ENCODE assay signal across 1 cellular context in the genomic region with DNA sequence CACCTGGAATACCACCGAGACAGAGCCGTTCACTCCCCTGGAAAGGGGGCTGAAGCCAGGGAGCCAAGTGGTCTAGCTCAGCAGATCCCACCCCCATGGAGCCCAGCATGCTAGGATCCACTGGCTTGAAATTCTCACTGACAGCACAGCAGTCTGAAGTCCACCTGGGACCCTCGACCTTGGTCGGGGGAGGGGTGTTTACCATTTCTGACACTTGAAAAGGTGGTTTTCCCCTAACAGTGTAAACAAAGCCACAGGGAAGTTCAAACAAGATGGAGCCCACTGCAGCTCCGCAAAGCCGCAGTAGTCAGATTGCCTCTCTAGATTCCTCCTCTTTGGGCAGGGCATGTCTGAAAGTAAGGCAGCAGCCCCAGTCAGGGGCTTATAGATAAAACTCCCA.
TF ChIP-seq lines count a peak whose summit lies in the region.

No MANE protein-coding gene starts in this region.

TF ChIP-seq in HepG2, 621 proteins besides CTCF, POLR2A, EP300 and RAD21 (continued from another document and continues in another):
- TF ChIP-seq, protein P1, sequence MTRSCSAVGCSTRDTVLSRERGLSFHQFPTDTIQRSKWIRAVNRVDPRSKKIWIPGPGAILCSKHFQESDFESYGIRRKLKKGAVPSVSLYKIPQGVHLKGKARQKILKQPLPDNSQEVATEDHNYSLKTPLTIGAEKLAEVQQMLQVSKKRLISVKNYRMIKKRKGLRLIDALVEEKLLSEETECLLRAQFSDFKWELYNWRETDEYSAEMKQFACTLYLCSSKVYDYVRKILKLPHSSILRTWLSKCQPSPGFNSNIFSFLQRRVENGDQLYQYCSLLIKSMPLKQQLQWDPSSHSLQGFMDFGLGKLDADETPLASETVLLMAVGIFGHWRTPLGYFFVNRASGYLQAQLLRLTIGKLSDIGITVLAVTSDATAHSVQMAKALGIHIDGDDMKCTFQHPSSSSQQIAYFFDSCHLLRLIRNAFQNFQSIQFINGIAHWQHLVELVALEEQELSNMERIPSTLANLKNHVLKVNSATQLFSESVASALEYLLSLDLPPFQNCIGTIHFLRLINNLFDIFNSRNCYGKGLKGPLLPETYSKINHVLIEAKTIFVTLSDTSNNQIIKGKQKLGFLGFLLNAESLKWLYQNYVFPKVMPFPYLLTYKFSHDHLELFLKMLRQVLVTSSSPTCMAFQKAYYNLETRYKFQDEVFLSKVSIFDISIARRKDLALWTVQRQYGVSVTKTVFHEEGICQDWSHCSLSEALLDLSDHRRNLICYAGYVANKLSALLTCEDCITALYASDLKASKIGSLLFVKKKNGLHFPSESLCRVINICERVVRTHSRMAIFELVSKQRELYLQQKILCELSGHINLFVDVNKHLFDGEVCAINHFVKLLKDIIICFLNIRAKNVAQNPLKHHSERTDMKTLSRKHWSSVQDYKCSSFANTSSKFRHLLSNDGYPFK (CRISPR knock-in tag; IDR thresholded peaks at IDR 0.05; ENCODE audit: borderline replicate concordance): peak; percentile 58; the same call in 1 of the 2 replicates
- no peak for TF ChIP-seq ZNF75D (CRISPR knock-in tag; IDR thresholded peaks at IDR 0.05; ENCODE audit: borderline replicate concordance)
- no peak for TF ChIP-seq NCOA1 (CRISPR knock-in tag; IDR thresholded peaks at IDR 0.05)
- TF ChIP-seq, protein P2, sequence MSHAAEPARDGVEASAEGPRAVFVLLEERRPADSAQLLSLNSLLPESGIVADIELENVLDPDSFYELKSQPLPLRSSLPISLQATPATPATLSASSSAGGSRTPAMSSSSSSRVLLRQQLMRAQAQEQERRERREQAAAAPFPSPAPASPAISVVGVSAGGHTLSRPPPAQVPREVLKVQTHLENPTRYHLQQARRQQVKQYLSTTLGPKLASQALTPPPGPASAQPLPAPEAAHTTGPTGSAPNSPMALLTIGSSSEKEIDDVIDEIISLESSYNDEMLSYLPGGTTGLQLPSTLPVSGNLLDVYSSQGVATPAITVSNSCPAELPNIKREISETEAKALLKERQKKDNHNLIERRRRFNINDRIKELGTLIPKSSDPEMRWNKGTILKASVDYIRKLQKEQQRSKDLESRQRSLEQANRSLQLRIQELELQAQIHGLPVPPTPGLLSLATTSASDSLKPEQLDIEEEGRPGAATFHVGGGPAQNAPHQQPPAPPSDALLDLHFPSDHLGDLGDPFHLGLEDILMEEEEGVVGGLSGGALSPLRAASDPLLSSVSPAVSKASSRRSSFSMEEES (CRISPR knock-in tag; IDR thresholded peaks at IDR 0.05): peak; percentile 39; the same call in 1 of the 2 replicates
- peak; percentile 42; the same call in 1 of the 2 replicates for TF ChIP-seq TOPORS (CRISPR knock-in tag; IDR thresholded peaks at IDR 0.05)
- TF ChIP-seq ZNF792 (CRISPR knock-in tag; IDR thresholded peaks at IDR 0.05): no peak
- TF ChIP-seq, protein P3, sequence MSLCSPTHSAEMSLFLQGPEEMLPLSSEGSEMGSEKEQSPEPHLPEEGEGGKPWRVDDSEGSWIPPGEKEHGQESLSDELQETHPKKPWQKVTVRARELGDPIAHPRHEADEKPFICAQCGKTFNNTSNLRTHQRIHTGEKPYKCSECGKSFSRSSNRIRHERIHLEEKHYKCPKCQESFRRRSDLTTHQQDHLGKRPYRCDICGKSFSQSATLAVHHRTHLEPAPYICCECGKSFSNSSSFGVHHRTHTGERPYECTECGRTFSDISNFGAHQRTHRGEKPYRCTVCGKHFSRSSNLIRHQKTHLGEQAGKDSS (CRISPR knock-in tag; IDR thresholded peaks at IDR 0.05; ENCODE audit: borderline replicate concordance, low read depth): no peak
- peak; percentile 56 for TF ChIP-seq THAP11 (CRISPR knock-in tag; IDR thresholded peaks at IDR 0.05)
- TF ChIP-seq EHMT2 (IDR thresholded peaks at IDR 0.05; ENCODE audit: borderline replicate concordance, low read depth, low read length): no peak
- TF ChIP-seq, protein P4, sequence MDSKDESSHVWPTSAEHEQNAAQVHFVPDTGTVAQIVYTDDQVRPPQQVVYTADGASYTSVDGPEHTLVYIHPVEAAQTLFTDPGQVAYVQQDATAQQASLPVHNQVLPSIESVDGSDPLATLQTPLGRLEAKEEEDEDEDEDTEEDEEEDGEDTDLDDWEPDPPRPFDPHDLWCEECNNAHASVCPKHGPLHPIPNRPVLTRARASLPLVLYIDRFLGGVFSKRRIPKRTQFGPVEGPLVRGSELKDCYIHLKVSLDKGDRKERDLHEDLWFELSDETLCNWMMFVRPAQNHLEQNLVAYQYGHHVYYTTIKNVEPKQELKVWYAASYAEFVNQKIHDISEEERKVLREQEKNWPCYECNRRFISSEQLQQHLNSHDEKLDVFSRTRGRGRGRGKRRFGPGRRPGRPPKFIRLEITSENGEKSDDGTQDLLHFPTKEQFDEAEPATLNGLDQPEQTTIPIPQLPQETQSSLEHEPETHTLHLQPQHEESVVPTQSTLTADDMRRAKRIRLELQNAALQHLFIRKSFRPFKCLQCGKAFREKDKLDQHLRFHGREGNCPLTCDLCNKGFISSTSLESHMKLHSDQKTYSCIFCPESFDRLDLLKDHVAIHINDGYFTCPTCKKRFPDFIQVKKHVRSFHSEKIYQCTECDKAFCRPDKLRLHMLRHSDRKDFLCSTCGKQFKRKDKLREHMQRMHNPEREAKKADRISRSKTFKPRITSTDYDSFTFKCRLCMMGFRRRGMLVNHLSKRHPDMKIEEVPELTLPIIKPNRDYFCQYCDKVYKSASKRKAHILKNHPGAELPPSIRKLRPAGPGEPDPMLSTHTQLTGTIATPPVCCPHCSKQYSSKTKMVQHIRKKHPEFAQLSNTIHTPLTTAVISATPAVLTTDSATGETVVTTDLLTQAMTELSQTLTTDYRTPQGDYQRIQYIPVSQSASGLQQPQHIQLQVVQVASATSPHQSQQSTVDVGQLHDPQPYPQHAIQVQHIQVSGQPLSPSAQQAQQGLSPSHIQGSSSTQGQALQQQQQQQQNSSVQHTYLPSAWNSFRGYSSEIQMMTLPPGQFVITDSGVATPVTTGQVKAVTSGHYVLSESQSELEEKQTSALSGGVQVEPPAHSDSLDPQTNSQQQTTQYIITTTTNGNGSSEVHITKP (CRISPR knock-in tag; IDR thresholded peaks at IDR 0.05; ENCODE audit: low read depth): peak; percentile 90
- peak; percentile 39; the same call in 1 of the 2 replicates for TF ChIP-seq FOSL2 (CRISPR knock-in tag; IDR thresholded peaks at IDR 0.05)
- TF ChIP-seq ELF3 (CRISPR knock-in tag; IDR thresholded peaks at IDR 0.05): peak; percentile 76
- no peak for TF ChIP-seq NR3C1 (CRISPR knock-in tag; IDR thresholded peaks at IDR 0.05)
- TF ChIP-seq ZNF782 (CRISPR knock-in tag; IDR thresholded peaks at IDR 0.05; ENCODE audit: borderline replicate concordance): 0 out of 2 replicates have a peak, but pooled peaks have one; percentile 6
- no peak for TF ChIP-seq GATAD1 (CRISPR knock-in tag; IDR thresholded peaks at IDR 0.05)
- TF ChIP-seq, protein P5, sequence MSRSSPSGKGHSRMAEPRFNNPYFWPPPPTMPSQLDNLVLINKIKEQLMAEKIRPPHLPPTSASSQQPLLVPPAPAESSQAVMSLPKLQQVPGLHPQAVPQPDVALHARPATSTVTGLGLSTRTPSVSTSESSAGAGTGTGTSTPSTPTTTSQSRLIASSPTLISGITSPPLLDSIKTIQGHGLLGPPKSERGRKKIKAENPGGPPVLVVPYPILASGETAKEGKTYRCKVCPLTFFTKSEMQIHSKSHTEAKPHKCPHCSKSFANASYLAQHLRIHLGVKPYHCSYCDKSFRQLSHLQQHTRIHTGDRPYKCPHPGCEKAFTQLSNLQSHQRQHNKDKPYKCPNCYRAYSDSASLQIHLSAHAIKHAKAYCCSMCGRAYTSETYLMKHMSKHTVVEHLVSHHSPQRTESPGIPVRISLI (CRISPR knock-in tag; IDR thresholded peaks at IDR 0.05; ENCODE audit: borderline replicate concordance): no peak
- peak; percentile 64 for TF ChIP-seq PITX1 (CRISPR knock-in tag; IDR thresholded peaks at IDR 0.05)
- TF ChIP-seq, protein P6, sequence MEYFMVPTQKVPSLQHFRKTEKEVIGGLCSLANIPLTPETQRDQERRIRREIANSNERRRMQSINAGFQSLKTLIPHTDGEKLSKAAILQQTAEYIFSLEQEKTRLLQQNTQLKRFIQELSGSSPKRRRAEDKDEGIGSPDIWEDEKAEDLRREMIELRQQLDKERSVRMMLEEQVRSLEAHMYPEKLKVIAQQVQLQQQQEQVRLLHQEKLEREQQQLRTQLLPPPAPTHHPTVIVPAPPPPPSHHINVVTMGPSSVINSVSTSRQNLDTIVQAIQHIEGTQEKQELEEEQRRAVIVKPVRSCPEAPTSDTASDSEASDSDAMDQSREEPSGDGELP (IDR thresholded peaks at IDR 0.05; ENCODE audit: borderline replicate concordance, low read depth): 0 out of 2 replicates have a peak, but pooled peaks have one; percentile 12
- TF ChIP-seq, protein P7, sequence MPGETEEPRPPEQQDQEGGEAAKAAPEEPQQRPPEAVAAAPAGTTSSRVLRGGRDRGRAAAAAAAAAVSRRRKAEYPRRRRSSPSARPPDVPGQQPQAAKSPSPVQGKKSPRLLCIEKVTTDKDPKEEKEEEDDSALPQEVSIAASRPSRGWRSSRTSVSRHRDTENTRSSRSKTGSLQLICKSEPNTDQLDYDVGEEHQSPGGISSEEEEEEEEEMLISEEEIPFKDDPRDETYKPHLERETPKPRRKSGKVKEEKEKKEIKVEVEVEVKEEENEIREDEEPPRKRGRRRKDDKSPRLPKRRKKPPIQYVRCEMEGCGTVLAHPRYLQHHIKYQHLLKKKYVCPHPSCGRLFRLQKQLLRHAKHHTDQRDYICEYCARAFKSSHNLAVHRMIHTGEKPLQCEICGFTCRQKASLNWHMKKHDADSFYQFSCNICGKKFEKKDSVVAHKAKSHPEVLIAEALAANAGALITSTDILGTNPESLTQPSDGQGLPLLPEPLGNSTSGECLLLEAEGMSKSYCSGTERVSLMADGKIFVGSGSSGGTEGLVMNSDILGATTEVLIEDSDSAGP (CRISPR knock-in tag; IDR thresholded peaks at IDR 0.05; ENCODE audit: borderline replicate concordance): 0 out of 2 replicates have a peak, but pooled peaks have one; percentile 40
- no peak for TF ChIP-seq DPF2 (CRISPR knock-in tag; IDR thresholded peaks at IDR 0.05; ENCODE audit: borderline replicate concordance, low read depth)
- TF ChIP-seq ZMYM4 (CRISPR knock-in tag; IDR thresholded peaks at IDR 0.05): peak; percentile 98
- TF ChIP-seq ZNF350 (CRISPR knock-in tag; IDR thresholded peaks at IDR 0.05; ENCODE audit: borderline replicate concordance, low read depth): peak; percentile 54; the same call in 1 of the 2 replicates
- TF ChIP-seq, protein P8, sequence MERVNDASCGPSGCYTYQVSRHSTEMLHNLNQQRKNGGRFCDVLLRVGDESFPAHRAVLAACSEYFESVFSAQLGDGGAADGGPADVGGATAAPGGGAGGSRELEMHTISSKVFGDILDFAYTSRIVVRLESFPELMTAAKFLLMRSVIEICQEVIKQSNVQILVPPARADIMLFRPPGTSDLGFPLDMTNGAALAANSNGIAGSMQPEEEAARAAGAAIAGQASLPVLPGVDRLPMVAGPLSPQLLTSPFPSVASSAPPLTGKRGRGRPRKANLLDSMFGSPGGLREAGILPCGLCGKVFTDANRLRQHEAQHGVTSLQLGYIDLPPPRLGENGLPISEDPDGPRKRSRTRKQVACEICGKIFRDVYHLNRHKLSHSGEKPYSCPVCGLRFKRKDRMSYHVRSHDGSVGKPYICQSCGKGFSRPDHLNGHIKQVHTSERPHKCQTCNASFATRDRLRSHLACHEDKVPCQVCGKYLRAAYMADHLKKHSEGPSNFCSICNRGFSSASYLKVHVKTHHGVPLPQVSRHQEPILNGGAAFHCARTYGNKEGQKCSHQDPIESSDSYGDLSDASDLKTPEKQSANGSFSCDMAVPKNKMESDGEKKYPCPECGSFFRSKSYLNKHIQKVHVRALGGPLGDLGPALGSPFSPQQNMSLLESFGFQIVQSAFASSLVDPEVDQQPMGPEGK (CRISPR knock-in tag; IDR thresholded peaks at IDR 0.05): peak; percentile 62; the same call in 1 of the 2 replicates
- no peak for TF ChIP-seq MXD4 (CRISPR knock-in tag; IDR thresholded peaks at IDR 0.05)
- TF ChIP-seq SMAD3 (CRISPR knock-in tag; IDR thresholded peaks at IDR 0.05): peak; percentile 31; the same call in 1 of the 2 replicates
- peak; percentile 58; the same call in 1 of the 2 replicates for TF ChIP-seq ZNF556 (CRISPR knock-in tag; IDR thresholded peaks at IDR 0.05; ENCODE audit: borderline replicate concordance)
- TF ChIP-seq, protein P9, sequence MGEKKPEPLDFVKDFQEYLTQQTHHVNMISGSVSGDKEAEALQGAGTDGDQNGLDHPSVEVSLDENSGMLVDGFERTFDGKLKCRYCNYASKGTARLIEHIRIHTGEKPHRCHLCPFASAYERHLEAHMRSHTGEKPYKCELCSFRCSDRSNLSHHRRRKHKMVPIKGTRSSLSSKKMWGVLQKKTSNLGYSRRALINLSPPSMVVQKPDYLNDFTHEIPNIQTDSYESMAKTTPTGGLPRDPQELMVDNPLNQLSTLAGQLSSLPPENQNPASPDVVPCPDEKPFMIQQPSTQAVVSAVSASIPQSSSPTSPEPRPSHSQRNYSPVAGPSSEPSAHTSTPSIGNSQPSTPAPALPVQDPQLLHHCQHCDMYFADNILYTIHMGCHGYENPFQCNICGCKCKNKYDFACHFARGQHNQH (CRISPR knock-in tag; IDR thresholded peaks at IDR 0.05): peak; percentile 64
- peak; percentile 90 for TF ChIP-seq KDM6A (CRISPR knock-in tag; IDR thresholded peaks at IDR 0.05; ENCODE audit: low read depth)
- TF ChIP-seq MXI1 (IDR thresholded peaks at IDR 0.05; ENCODE audit: borderline replicate concordance, low read depth, low read length): peak; percentile 23; the same call in 1 of the 3 replicates
- TF ChIP-seq MTA1 (CRISPR knock-in tag; IDR thresholded peaks at IDR 0.05; ENCODE audit: borderline replicate concordance): peak; percentile 54
- TF ChIP-seq, protein P10, sequence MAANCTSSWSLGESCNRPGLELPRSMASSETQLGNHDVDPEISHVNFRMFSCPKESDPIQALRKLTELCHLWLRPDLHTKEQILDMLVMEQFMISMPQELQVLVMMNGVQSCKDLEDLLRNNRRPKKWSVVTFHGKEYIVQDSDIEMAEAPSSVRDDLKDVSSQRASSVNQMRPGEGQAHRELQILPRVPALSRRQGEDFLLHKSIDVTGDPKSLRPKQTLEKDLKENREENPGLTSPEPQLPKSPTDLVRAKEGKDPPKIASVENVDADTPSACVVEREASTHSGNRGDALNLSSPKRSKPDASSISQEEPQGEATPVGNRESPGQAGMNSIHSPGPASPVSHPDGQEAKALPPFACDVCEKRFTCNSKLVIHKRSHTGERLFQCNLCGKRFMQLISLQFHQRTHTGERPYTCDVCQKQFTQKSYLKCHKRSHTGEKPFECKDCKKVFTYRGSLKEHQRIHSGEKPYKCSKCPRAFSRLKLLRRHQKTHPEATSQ (CRISPR knock-in tag; IDR thresholded peaks at IDR 0.05; ENCODE audit: borderline replicate concordance): peak; percentile 71; the same call in 1 of the 2 replicates
- 0 out of 2 replicates have a peak, but pooled peaks have one; percentile 45 for TF ChIP-seq ZFP1 (CRISPR knock-in tag; IDR thresholded peaks at IDR 0.05)
- TF ChIP-seq, protein P11, sequence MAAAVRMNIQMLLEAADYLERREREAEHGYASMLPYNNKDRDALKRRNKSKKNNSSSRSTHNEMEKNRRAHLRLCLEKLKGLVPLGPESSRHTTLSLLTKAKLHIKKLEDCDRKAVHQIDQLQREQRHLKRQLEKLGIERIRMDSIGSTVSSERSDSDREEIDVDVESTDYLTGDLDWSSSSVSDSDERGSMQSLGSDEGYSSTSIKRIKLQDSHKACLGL (CRISPR knock-in tag; IDR thresholded peaks at IDR 0.05): 0 out of 2 replicates have a peak, but pooled peaks have one; percentile 9
- peak; percentile 54; the same call in 1 of the 2 replicates for TF ChIP-seq PPARG (CRISPR knock-in tag; conservative IDR thresholded peaks at IDR 0.05)
- TF ChIP-seq ZNF879 (CRISPR knock-in tag; IDR thresholded peaks at IDR 0.05): no peak
- TF ChIP-seq TCF7 (IDR thresholded peaks at IDR 0.05; ENCODE audit: low read depth): peak; percentile 70
- TF ChIP-seq, protein P12, sequence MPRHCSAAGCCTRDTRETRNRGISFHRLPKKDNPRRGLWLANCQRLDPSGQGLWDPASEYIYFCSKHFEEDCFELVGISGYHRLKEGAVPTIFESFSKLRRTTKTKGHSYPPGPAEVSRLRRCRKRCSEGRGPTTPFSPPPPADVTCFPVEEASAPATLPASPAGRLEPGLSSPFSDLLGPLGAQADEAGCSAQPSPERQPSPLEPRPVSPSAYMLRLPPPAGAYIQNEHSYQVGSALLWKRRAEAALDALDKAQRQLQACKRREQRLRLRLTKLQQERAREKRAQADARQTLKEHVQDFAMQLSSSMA (CRISPR knock-in tag; IDR thresholded peaks at IDR 0.05): peak; percentile 71; the same call in 1 of the 2 replicates
